8 cellular contexts compared by ENCODE assay signal in genomic region chr20:3209023-3209945, GRCh38. TPM values are rescaled to one million over a fixed set of nuclear protein-coding genes. Genes with fewer than 3 reads are reported as not detected.
A peak's percentile ranks its signal among the peaks of the same experiment; 100 is the strongest.
DNase-seq lines count a peak whose midpoint lies in the region; ATAC-seq and TF ChIP-seq lines count a peak whose summit lies in the region.

ITPA (plus strand) TSS chr20:3209498; CDS start chr20:3209552, 54 bp downstream.

- peak within 1 kb of the TSS; percentile 74 for H3K27ac ChIP-seq in KOPT-K1 (ENCODE audit: low read depth, low read length, poor library complexity, severe bottlenecking)

- H3K27me3 Mint-ChIP-seq in T-helper 17 cell: no peaks in the 10 kb centered on the region

- no peak for TF ChIP-seq CTCF in retinal pigment epithelial cell (conservative IDR thresholded peaks at IDR 0.05; ENCODE audit: low read depth, low read length)

- peak within 1 kb of the TSS; percentile 96 for H3K4me3 ChIP-seq in retinal pigment epithelial cell (ENCODE audit: low read length)

- peaks cover 17% of the 10 kb centered on the region for H3K36me3 ChIP-seq in KOPT-K1 (ENCODE audit: insufficient read depth, low read length)

- peaks cover 27% of the 10 kb centered on the region for H3K4me1 Mint-ChIP-seq in T-helper 17 cell

- no peaks in the 10 kb centered on the region for H3K9me3 ChIP-seq in KOPT-K1 (ENCODE audit: insufficient read depth, low read length, poor library complexity, severe bottlenecking)
- H3K9me3 ChIP-seq in T-helper 17 cell (ENCODE audit: control insufficient read depth, low read length, poor library complexity, severe bottlenecking): no peaks in the 10 kb centered on the region

- peaks cover 6% of the 10 kb centered on the region for H3K36me3 Mint-ChIP-seq in T-helper 17 cell (ENCODE audit: low read depth)

- H3K4me3 Mint-ChIP-seq in T-helper 17 cell: peak within 1 kb of the TSS; percentile 99

- peak; percentile 32 for ATAC-seq in T-helper 17 cell
- ATAC-seq in GM21576 (IDR thresholded peaks at IDR 0.05; ENCODE audit: unreplicated experiment): no peak

- DNase-seq in NCI-H1694 treated with DMSO at 0.1 percent for 48 hours (lab: John Stamatoyannopoulos, UW) (peak; percentile 45), NCI-H1694 (lab: John Stamatoyannopoulos, UW) (no peak), T-helper 17 cell (peak; percentile 14 to 46 (median 34)), astrocyte of the hippocampus (ENCODE audit: low read depth, low spot score) (peak; percentile 69), hypothalamus (lab: John Stamatoyannopoulos, UW) (peak in 41 of 51 donors; percentile 13 to 77 (median 40)), retinal pigment epithelial cell (ENCODE audit: low read depth) (no peak)

- peak within 1 kb of the TSS; percentile 97 for H3K27ac Mint-ChIP-seq in T-helper 17 cell

RNA-seq across cellular contexts. Expression of gene ITPA, which starts in this region (rescaled TPM):
- total RNA-seq in T-helper 17 cell: 10 to 100 TPM; 39.5 to 41.4 TPM

Comparison
In these comparisons a context has a peak if more than half of its experiments do, and no peak if none do; other contexts are left out.
1. DNase-seq: peak in NCI-H1694 treated with DMSO at 0.1 percent for 48 hours (single experiment), T-helper 17 cell (3 of 3), astrocyte of the hippocampus (single experiment) and hypothalamus (41 of 51); none in NCI-H1694 (single experiment) and retinal pigment epithelial cell (single experiment).